Comparison of ENCODE assay signal across 26 cellular contexts in genomic region chr7:33248663-33249062, GRCh38.
DNase-seq lines count a peak whose midpoint lies in the region; ATAC-seq, FAIRE-seq and TF ChIP-seq lines count a peak whose summit lies in the region.
"Had no signal": no experiment of that assay in that cellular context is flagged by ENCODE, and none has a peak within 500 bp of the region (broad histone marks: within the 10 kb centered on the region; RNA-seq: fewer than 3 reads in every experiment).

No MANE protein-coding gene starts in this region.

- H2BK20ac ChIP-seq in H9 (ENCODE audit: low read depth, low read length, poor library complexity, severe bottlenecking) = peak overlapping the region; percentile 26

- H3K4me1 Mint-ChIP-seq in H9 = peaks cover 0 to 6% of the 10 kb centered on the region in 2 experiments; a peak in 1 of 4 replicates
- no peaks in the 10 kb centered on the region for H3K4me1 Mint-ChIP-seq in astrocyte (ENCODE audit: low read depth, unreplicated experiment)

- H2AFZ ChIP-seq in H9 (ENCODE audit: low read length) (no peak overlapping the region), astrocyte (ENCODE audit: low read depth, low read length) (no peak overlapping the region), endothelial cell of umbilical vein (ENCODE audit: low read depth, low read length) (no peak overlapping the region)

- POLR2A ChIA-PET in endothelial cell of umbilical vein (lab: Charles Lee) = no interaction called here

- no TSS peak for BruUV-seq in endothelial cell of umbilical vein (replicated peaks; lab: Mats Ljungman, UMichigan)

- H3K4me2 ChIP-seq in H9 (ENCODE audit: insufficient read depth, insufficient read length, low read length) = no peak overlapping the region
- no peak overlapping the region for H3K4me2 ChIP-seq in astrocyte (ENCODE audit: low read length)
- no peak overlapping the region for H3K4me2 ChIP-seq in endothelial cell of umbilical vein (ENCODE audit: insufficient read depth, low read length)
- H3K4me2 ChIP-seq: BLaER1 had no signal

- TF ChIP-seq CTCF in H9 (conservative IDR thresholded peaks at IDR 0.05) (no peak), astrocyte (IDR thresholded peaks at IDR 0.05; ENCODE audit: insufficient read depth, low read depth, low read length) (no peak), endothelial cell of umbilical vein (IDR thresholded peaks at IDR 0.05; ENCODE audit: extremely low read depth in 1 of 2, insufficient read depth in 1 of 2, low read depth in 1 of 2, low read length in 2 of 2) (no peak)

- WGBS in H9 (ENCODE audit: extremely low coverage, insufficient read length, low lambda C conversion rate) = no CpG with 5 or more reads among the region's 4 CpGs
- WGBS in right cardiac atrium = 79% methylated on average over 4 of the region's 4 CpGs

- 0 out of 2 replicates have a peak, but pooled peaks cover 2% of the 10 kb centered on the region for H3K79me2 ChIP-seq in H9 (ENCODE audit: insufficient read depth, low read length)
- H3K79me2 ChIP-seq in astrocyte (ENCODE audit: insufficient read depth, low read length) = no peaks in the 10 kb centered on the region
- no peaks in the 10 kb centered on the region for H3K79me2 ChIP-seq in endothelial cell of umbilical vein (ENCODE audit: control insufficient read depth, insufficient read depth, low read length)

- H3K27ac Mint-ChIP-seq in H9 = no peak overlapping the region
- no peak overlapping the region for H3K27ac Mint-ChIP-seq in astrocyte (ENCODE audit: unreplicated experiment)
- H3K27ac Mint-ChIP-seq: CD4-positive, CD25-positive, alpha-beta regulatory T cell had no signal

- H3K9me3 ChIP-seq in H9 (ENCODE audit: control insufficient read depth, low read depth, low read length) = no peaks in the 10 kb centered on the region
- H3K9me3 ChIP-seq in astrocyte (ENCODE audit: insufficient read depth, low read depth, low read length) = no peaks in the 10 kb centered on the region
- H3K9me3 ChIP-seq in endothelial cell of umbilical vein (replicated peaks; ENCODE audit: control insufficient read depth, insufficient read depth, low read length) = no peaks in the 10 kb centered on the region
- no peaks in the 10 kb centered on the region for H3K9me3 ChIP-seq in right cardiac atrium (ENCODE audit: control insufficient read depth, low read length)
- H3K9me3 ChIP-seq: BLaER1 had no signal

- no peak overlapping the region for H4K8ac ChIP-seq in H9 (replicated peaks; ENCODE audit: insufficient read length, low read depth, low read length)

- H3K23me2 ChIP-seq in H9 (ENCODE audit: insufficient read length, low read depth, low read length, poor library complexity, severe bottlenecking) = no peaks in the 10 kb centered on the region

- no peak overlapping the region for H4K5ac ChIP-seq in H9 (ENCODE audit: insufficient read length, low read depth, low read length)

- dilution Hi-C loops in endothelial cell of umbilical vein (cut with MboI; ENCODE audit: extremely low pct_ligation_motif_present, low sequenced_read_pairs) = no loop called here

- no peak for ATAC-seq in right cardiac atrium
- ATAC-seq: PC-3, SK-N-SH treated with all-trans-retinoic acid at 6 μM for 48 hours had no signal

- CTCF ChIA-PET in endothelial cell of umbilical vein (lab: Charles Lee) = interaction anchor here (1.0 to 7.3 kb wide), 4 partner anchors 11 to 839 kb away, joined by 3 to 229 read pairs (median 6); no protein-coding TSS in a partner anchor

- H4K20me1 ChIP-seq in H9 (ENCODE audit: control insufficient read depth, insufficient read depth, insufficient read length) (no peaks in the 10 kb centered on the region), astrocyte (ENCODE audit: insufficient read depth, low read length) (no peaks in the 10 kb centered on the region), endothelial cell of umbilical vein (replicated peaks; ENCODE audit: control insufficient read depth, extremely low read depth, insufficient read depth, low read length) (no peaks in the 10 kb centered on the region)
- H4K20me1 ChIP-seq: BLaER1 had no signal

- no peaks in the 10 kb centered on the region for H3K4me1 ChIP-seq in H9 (ENCODE audit: insufficient read depth, low read length)
- H3K4me1 ChIP-seq in astrocyte (ENCODE audit: insufficient read depth, low read length) = no peaks in the 10 kb centered on the region
- no peaks in the 10 kb centered on the region for H3K4me1 ChIP-seq in endothelial cell of umbilical vein (ENCODE audit: control insufficient read depth, extremely low read depth, insufficient read depth, low read length)
- H3K4me1 ChIP-seq in right cardiac atrium (ENCODE audit: control insufficient read depth, insufficient read depth, low read length) = no peaks in the 10 kb centered on the region
- H3K4me1 ChIP-seq: BLaER1 had no signal

- no peak overlapping the region for H2BK5ac ChIP-seq in H9 (ENCODE audit: insufficient read length, low read length)

- no peaks in the 10 kb centered on the region for H3K9me1 ChIP-seq in endothelial cell of umbilical vein (replicated peaks; ENCODE audit: control insufficient read depth, extremely low read depth, insufficient read depth, low read length)

- no peak overlapping the region for H3K18ac ChIP-seq in H9 (ENCODE audit: insufficient read length, low read depth, low read length)

- TF ChIP-seq POLR2A in endothelial cell of umbilical vein (IDR thresholded peaks at IDR 0.05; ENCODE audit: low read depth, low read length) = no peak
- no peak for TF ChIP-seq POLR2A in GM12891 (IDR thresholded peaks at IDR 0.05; ENCODE audit: low read depth, low read length)

- H3K36me3 ChIP-seq in astrocyte (ENCODE audit: insufficient read depth, low read length) (no peaks in the 10 kb centered on the region), endothelial cell of umbilical vein (ENCODE audit: control insufficient read depth in 2 of 2, extremely low read depth in 1 of 2, insufficient read depth in 2 of 2, low read length in 2 of 2) (no peaks in the 10 kb centered on the region)
- H3K36me3 ChIP-seq: BLaER1 had no signal

- H2AK5ac ChIP-seq in H9 (ENCODE audit: insufficient read length, low read length) = no peak overlapping the region

- H2BK120ac ChIP-seq in H9 (ENCODE audit: low read depth, low read length, poor library complexity, severe bottlenecking) = no peak overlapping the region

- H3K27ac ChIP-seq in H9 (ENCODE audit: insufficient read length, low read depth, low read length) (no peak overlapping the region), astrocyte (ENCODE audit: low read depth, low read length) (no peak overlapping the region), endothelial cell of umbilical vein (ENCODE audit: insufficient read depth, low read depth, low read length) (no peak overlapping the region), right cardiac atrium (ENCODE audit: low read length) (no peak overlapping the region)
- H3K27ac ChIP-seq: BLaER1 had no signal

- H3K4me3 Mint-ChIP-seq in H9 (no peak overlapping the region), astrocyte (ENCODE audit: unreplicated experiment) (no peak overlapping the region)
- H3K4me3 Mint-ChIP-seq: CD4-positive, CD25-positive, alpha-beta regulatory T cell had no signal

- H2BK12ac ChIP-seq in H9 (ENCODE audit: insufficient read length, low read depth, low read length) = no peak overlapping the region

- H3K27me3 ChIP-seq in H9 (ENCODE audit: insufficient read depth, low read length) (no peaks in the 10 kb centered on the region), astrocyte (ENCODE audit: insufficient read depth, low read length) (no peaks in the 10 kb centered on the region), endothelial cell of umbilical vein (ENCODE audit: control insufficient read depth in 2 of 2, insufficient read depth in 2 of 2, low read length in 2 of 2) (no peaks in the 10 kb centered on the region), right cardiac atrium (ENCODE audit: control insufficient read depth, insufficient read depth) (no peaks in the 10 kb centered on the region)
- H3K27me3 ChIP-seq: BLaER1 had no signal

- no peak overlapping the region for H3K4ac ChIP-seq in H9 (ENCODE audit: low read depth, low read length)

- H3T11ph ChIP-seq in H9 (ENCODE audit: low read length) = no peak overlapping the region

- no peak overlapping the region for H4K91ac ChIP-seq in H9 (ENCODE audit: insufficient read length, low read depth, low read length)

- FAIRE-seq in astrocyte (lab: Jason Lieb, UNC) = no peak
- FAIRE-seq in endothelial cell of umbilical vein (lab: Jason Lieb, UNC) = no peak
- FAIRE-seq in GM12891 (lab: Jason Lieb, UNC) = no peak
- FAIRE-seq: HTR-8/SVneo had no signal

- intact Hi-C loops in endothelial cell of umbilical vein (cut with micrococcal nuclease) (no loop called here), right cardiac atrium (cut with DNase I) (loop anchor here in 2 of 4 donors (5.0 to 10.0 kb wide), 2 partner anchors 684 to 686 kb away; no protein-coding TSS in a partner anchor)

- H3K9me3 Mint-ChIP-seq in H9 (peaks cover 0 to 2% of the 10 kb centered on the region in 2 experiments; a peak in 2 of 5 replicates), astrocyte (ENCODE audit: unreplicated experiment) (no peaks in the 10 kb centered on the region)

- no peaks in the 10 kb centered on the region for H3K79me1 ChIP-seq in H9 (ENCODE audit: insufficient read depth, low read depth, low read length, poor library complexity, severe bottlenecking)

- no peak overlapping the region for H3K56ac ChIP-seq in H9 (ENCODE audit: insufficient read length, low read depth, low read length)

- H3K23ac ChIP-seq in H9 (ENCODE audit: insufficient read length, low read depth, low read length) = no peak overlapping the region

- DNase-seq in H9 = no peak
- peak; percentile 28 for DNase-seq in astrocyte (ENCODE audit: low read depth)
- DNase-seq in endothelial cell of umbilical vein (ENCODE audit: low read depth, low spot score) = peak; percentile 54
- peak; percentile 1 to 84 for DNase-seq in lung microvascular endothelial cell (ENCODE audit: low read depth in 2 of 2)
- no peak for DNase-seq in right cardiac atrium
- DNase-seq in GM12891 (ENCODE audit: insufficient read length, low spot score) = no peak
- no peak for DNase-seq in stimulated activated CD8-positive, alpha-beta memory T cell treated with anti-CD3 and anti-CD28 coated beads, Interleukin-4, amount 100 ng/mL, for 48 hours
- no peak for DNase-seq in NCI-H526 (lab: John Stamatoyannopoulos, UW)
- DNase-seq: CD4-positive, CD25-positive, alpha-beta regulatory T cell; DMS153; DND-41; H7; KG1; NCI-H1092; NCI-H1417 treated with DMSO at 0.1 percent for 48 hours; NCI-H1694 treated with DMSO at 0.1 percent for 48 hours; NCI-H2081 treated with DMSO at 0.1 percent for 48 hours; NCI-H2171 treated with DMSO at 0.1 percent for 48 hours; NCI-H345; NCI-H510A treated with DMSO at 0.1 percent for 48 hours; NCI-H82; NK-92 treated with Interleukin-12 subunit alpha and Interleukin-12 subunit beta, amount 100 ng/mL, for 24 hours; PC-3 had no signal

- H3K36me3 Mint-ChIP-seq in H9 (ENCODE audit: insufficient read depth in 1 of 3, low read depth in 3 of 3) (0 out of 7 replicates have a peak, but pooled peaks cover 0 to 3% (median 0%) of the 10 kb centered on the region in 3 experiments), astrocyte (ENCODE audit: low read depth, unreplicated experiment) (peaks cover 4% of the 10 kb centered on the region)

- H2BK15ac ChIP-seq in H9 (ENCODE audit: low read depth, low read length) = no peak overlapping the region

- H3K4me3 ChIP-seq in astrocyte (ENCODE audit: insufficient read depth, low read depth, low read length) = no peak overlapping the region
- H3K4me3 ChIP-seq in endothelial cell of umbilical vein (replicated peaks in 1 of 3; ENCODE audit: insufficient read depth in 1 of 3, low read depth in 1 of 3, low read length in 3 of 3) = no peak overlapping the region
- no peak overlapping the region for H3K4me3 ChIP-seq in right cardiac atrium (ENCODE audit: low read length)
- H3K4me3 ChIP-seq: BLaER1 had no signal

- H3K14ac ChIP-seq in H9 (ENCODE audit: insufficient read depth, low read length) = no peak overlapping the region

- H3K27me3 Mint-ChIP-seq in H9 (ENCODE audit: low read depth) (no peaks in the 10 kb centered on the region), astrocyte (ENCODE audit: low read depth, unreplicated experiment) (no peaks in the 10 kb centered on the region)
- H3K27me3 Mint-ChIP-seq: CD4-positive, CD25-positive, alpha-beta regulatory T cell had no signal

- H3K9ac ChIP-seq in H9 (ENCODE audit: extremely low read depth, insufficient read length, low read length) (no peak overlapping the region), astrocyte (ENCODE audit: low read length) (no peak overlapping the region), endothelial cell of umbilical vein (replicated peaks; ENCODE audit: extremely low read depth, insufficient read depth, low read length) (no peak overlapping the region)
- H3K9ac ChIP-seq: BLaER1 had no signal

Comparison
In these comparisons a context has a peak if more than half of its experiments do, and no peak if none do; other contexts are left out.
1. DNase-seq: peak in astrocyte (single experiment), endothelial cell of umbilical vein (single experiment) and lung microvascular endothelial cell (2 of 2); none in H9 (single experiment), right cardiac atrium (0 of 3), GM12891 (single experiment), stimulated activated CD8-positive, alpha-beta memory T cell treated with anti-CD3 and anti-CD28 coated beads, Interleukin-4, amount 100 ng/mL, for 48 hours (single experiment) and NCI-H526 (0 of 2).